ENCODE assay signal across 8 cellular contexts in genomic region chr12:95608252-95609033, GRCh38. TPM values are rescaled to one million over a fixed set of nuclear protein-coding genes. Genes with fewer than 3 reads are reported as not detected.
DNase-seq lines count a peak whose midpoint lies in the region; ATAC-seq, FAIRE-seq and TF ChIP-seq lines count a peak whose summit lies in the region.

No MANE protein-coding gene starts in this region.

- TF ChIP-seq EP300 in gastroesophageal sphincter (IDR thresholded peaks at IDR 0.05), result no peak

- H3K27me3 ChIP-seq in gastroesophageal sphincter, result no peaks in the 10 kb centered on the region

- intact Hi-C loops in activated naive CD4-positive, alpha-beta T cell treated with anti-CD3 and anti-CD28 coated beads for 36 hours (cut with micrococcal nuclease), result loop anchor here (1.0 kb wide), 2 partner anchors 211 to 877 kb away; no protein-coding TSS in a partner anchor

- H3K36me3 ChIP-seq in gastroesophageal sphincter, result no peaks in the 10 kb centered on the region

- WGBS in gastroesophageal sphincter (ENCODE audit: low coverage in 1 of 2), 2 donors, result 13 to 40% methylated on average over 5 to 13 of the region's 13 CpGs

- ATAC-seq in gastroesophageal sphincter (peak; percentile 86), GM18858 (IDR thresholded peaks at IDR 0.05; ENCODE audit: unreplicated experiment) (no peak)

- no peak overlapping the region for H3K4me3 ChIP-seq in gastroesophageal sphincter

- no peak overlapping the region for H3K4me3 Mint-ChIP-seq in activated naive CD4-positive, alpha-beta T cell treated with anti-CD3 and anti-CD28 coated beads for 36 hours

- TF ChIP-seq POLR2A in H54 (IDR thresholded peaks at IDR 0.05; ENCODE audit: low read depth, low read length), result no peak
- TF ChIP-seq POLR2A in gastroesophageal sphincter (IDR thresholded peaks at IDR 0.05), result no peak

- peaks cover 3% of the 10 kb centered on the region for H3K4me1 Mint-ChIP-seq in activated naive CD4-positive, alpha-beta T cell treated with anti-CD3 and anti-CD28 coated beads for 36 hours (ENCODE audit: low read depth)

- H3K4me1 ChIP-seq in gastroesophageal sphincter, result peaks cover 0 to 22% (median 0%) of the 10 kb centered on the region in 3 donors

- CTCF ChIA-PET in activated naive CD4-positive, alpha-beta T cell treated with anti-CD3 and anti-CD28 coated beads for 36 hours (lab: Charles Lee), result no interaction called here

- peak; percentile 33 for FAIRE-seq in H54 (lab: Jason Lieb, UNC)

- H3K9me3 ChIP-seq in gastroesophageal sphincter, result no peaks in the 10 kb centered on the region

- no peaks in the 10 kb centered on the region for H3K9me3 Mint-ChIP-seq in activated naive CD4-positive, alpha-beta T cell treated with anti-CD3 and anti-CD28 coated beads for 36 hours

- H3K27ac ChIP-seq in gastroesophageal sphincter, result peak overlapping the region in 3 of 4 donors; percentile 67 to 74 (median 72)

- DNase-seq in H54 (ENCODE audit: insufficient read length, low spot score) (no peak), RKO (ENCODE audit: low spot score) (peak; percentile 14), renal cortical epithelial cell (ENCODE audit: low read depth) (peak; percentile 93), cerebellar cortex (ENCODE audit: low spot score) (no peak)
- DNase-seq in activated naive CD4-positive, alpha-beta T cell treated with anti-CD3 and anti-CD28 coated beads for 36 hours, result no peak
- DNase-seq in activated T-cell treated with anti-CD3 and anti-CD28 coated beads, Interleukin-2, amount 50 U/mL, for 48 hours, result no peak

- H3K27ac Mint-ChIP-seq in activated naive CD4-positive, alpha-beta T cell treated with anti-CD3 and anti-CD28 coated beads for 36 hours, result no peak overlapping the region

- H3K27me3 Mint-ChIP-seq in activated naive CD4-positive, alpha-beta T cell treated with anti-CD3 and anti-CD28 coated beads for 36 hours (ENCODE audit: low read depth), result peaks cover 3% of the 10 kb centered on the region

- TF ChIP-seq CTCF in gastroesophageal sphincter (IDR thresholded peaks at IDR 0.05), result no peak

- no peaks in the 10 kb centered on the region for H3K36me3 Mint-ChIP-seq in activated naive CD4-positive, alpha-beta T cell treated with anti-CD3 and anti-CD28 coated beads for 36 hours (ENCODE audit: low read depth)

RNA-seq across cellular contexts. Expression of gene USP44, which starts 57.2 kb away (rescaled TPM):
- total RNA-seq in gastroesophageal sphincter (1 to 10 TPM; 5.9 to 9.7 (median 6.0) TPM), renal cortical epithelial cell (4.2 and 7.2 TPM in 2 replicates)
- total RNA-seq in activated naive CD4-positive, alpha-beta T cell treated with anti-CD3 and anti-CD28 coated beads for 36 hours, result 1 to 10 TPM; 6.6 to 7.6 TPM

Comparison
In these comparisons a context has a peak if more than half of its experiments do, and no peak if none do; other contexts are left out.
1. DNase-seq: peak in RKO (single experiment) and renal cortical epithelial cell (single experiment); none in H54 (single experiment), cerebellar cortex (single experiment), activated naive CD4-positive, alpha-beta T cell treated with anti-CD3 and anti-CD28 coated beads for 36 hours (single experiment) and activated T-cell treated with anti-CD3 and anti-CD28 coated beads, Interleukin-2, amount 50 U/mL, for 48 hours (0 of 2).